In the genomic region with DNA sequence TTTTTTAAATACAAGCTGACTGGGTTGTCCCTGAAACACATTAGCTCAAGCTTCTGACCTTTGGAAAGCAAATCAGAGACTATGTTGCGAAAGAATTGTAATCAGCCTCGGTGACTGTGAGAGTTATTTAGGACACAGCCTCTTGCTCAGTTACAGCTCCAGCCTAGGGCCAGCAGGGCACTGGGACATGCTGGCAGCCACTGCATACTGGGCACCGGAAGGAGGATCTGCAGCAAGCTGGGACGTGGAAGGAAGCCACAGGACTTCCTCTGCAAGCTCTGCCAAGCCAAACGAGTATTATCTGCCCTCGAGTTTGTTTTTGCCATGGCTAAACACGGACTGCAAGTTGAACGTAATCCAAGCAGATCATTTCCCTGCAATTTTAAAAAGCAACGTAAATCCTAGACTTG, we compare ENCODE assay signal across 8 cellular contexts. TPM values are rescaled to one million over a fixed set of nuclear protein-coding genes. Genes with fewer than 3 reads are reported as not detected.
A peak's percentile ranks its signal among the peaks of the same experiment; 100 is the strongest.
DNase-seq lines count a peak whose midpoint lies in the region; ATAC-seq and TF ChIP-seq lines count a peak whose summit lies in the region.

No MANE protein-coding gene starts in this region.

- H3K9me3 ChIP-seq in gastrocnemius medialis: no peaks in the 10 kb centered on the region

- TF ChIP-seq CTCF in gastrocnemius medialis (IDR thresholded peaks at IDR 0.05 in 4 of 5, conservative IDR thresholded peaks at IDR 0.05 in 1 of 5) (peak in 1 of 5 experiments; percentile 23), foreskin keratinocyte (conservative IDR thresholded peaks at IDR 0.05) (no peak)

- intact Hi-C loops in left cardiac atrium (cut with DNase I) (loop anchor here in 1 of 2 donors (5.0 kb wide), 1 partner anchor 43 kb away; the partner anchor contains the start of gene CNBP), gastrocnemius medialis (cut with DNase I; ENCODE audit: low total_unique reads) (loop anchor here (1.0 to 5.0 kb wide), 4 partner anchors 28 to 423 kb away; partner anchors contain the start of gene ISY1)

- in situ Hi-C loops in gastrocnemius medialis (cut with MboI; ENCODE audit: low sequenced_read_pairs in 4 of 4): no loop called here

- H3K27me3 ChIP-seq in gastrocnemius medialis: no peaks in the 10 kb centered on the region
- H3K27me3 ChIP-seq in foreskin keratinocyte: no peaks in the 10 kb centered on the region

- peaks cover 48 to 52% of the 10 kb centered on the region in 2 donors for H3K4me1 ChIP-seq in gastrocnemius medialis
- peaks cover 22% of the 10 kb centered on the region for H3K4me1 ChIP-seq in foreskin keratinocyte

- peak overlapping the region; percentile 1 to 14 (median 5) for H3K4me3 ChIP-seq in gastrocnemius medialis

- peak; percentile 94 to 96 for ATAC-seq in left cardiac atrium
- ATAC-seq in gastrocnemius medialis: peak; percentile 82 to 87
- no peak for ATAC-seq in GM21786 (IDR thresholded peaks at IDR 0.05; ENCODE audit: unreplicated experiment)
- ATAC-seq in foreskin keratinocyte: no peak

- TF ChIP-seq POLR2A in gastrocnemius medialis (IDR thresholded peaks at IDR 0.05): peak; percentile 35 to 56

- peak overlapping the region; percentile 84 to 97 (median 94) for H3K27ac ChIP-seq in gastrocnemius medialis
- no peak overlapping the region for H3K27ac ChIP-seq in foreskin keratinocyte

- H3K36me3 ChIP-seq in gastrocnemius medialis: no peaks in the 10 kb centered on the region

- DNase-seq in NCI-H2081 (lab: John Stamatoyannopoulos, UW) (peak; percentile 58 to 78), NCI-H2081 treated with DMSO at 0.1 percent for 48 hours (lab: John Stamatoyannopoulos, UW) (no peak), NCI-H460 (ENCODE audit: extremely low read depth, low read depth) (peak; percentile 83), amniotic stem cell (lab: John Stamatoyannopoulos, UW) (peak; percentile 54), left cardiac atrium (peak; percentile 90), gastrocnemius medialis (peak; percentile 96 to 99), foreskin keratinocyte (no peak)

RNA-seq across cellular contexts. Expression of gene COPG1, which starts 24.4 kb away (rescaled TPM):
- total RNA-seq in NCI-H460 (2014; rRNA removed; shearing (Covaris generic)): 127 and 134 TPM in 2 replicates
- 68.4 and 93.9 TPM in 2 replicates for polyA plus RNA-seq in NCI-H460 (2014; cell fraction: nucleus; rRNA removed)
- 100 to 1,000 TPM; 109 to 149 TPM for total RNA-seq in left cardiac atrium
- 100 to 1,000 TPM in 1 of 4 donors, 10 to 100 TPM in 3; 59.7 to 101 (median 79.8) TPM for total RNA-seq in gastrocnemius medialis
- 145 and 169 TPM in 2 replicates for total RNA-seq in foreskin keratinocyte
- polyA plus RNA-seq in foreskin keratinocyte: 104 and 117 TPM in 2 replicates

RNA-seq across cellular contexts. Expression of gene CNBP, which starts 41.3 kb away (rescaled TPM):
- total RNA-seq in NCI-H460 (2014; rRNA removed; shearing (Covaris generic)): 341 and 344 TPM in 2 replicates
- polyA plus RNA-seq in NCI-H460 (2014; cell fraction: nucleus; rRNA removed): 202 and 217 TPM in 2 replicates
- total RNA-seq in left cardiac atrium (100 to 1,000 TPM; 342 to 378 TPM), gastrocnemius medialis (1,000 to 10,000 TPM in 2 of 4 donors, 100 to 1,000 TPM in 2; 784 to 1,263 (median 979) TPM), foreskin keratinocyte (330 and 340 TPM in 2 replicates)
- polyA plus RNA-seq in foreskin keratinocyte: 274 and 309 TPM in 2 replicates

RNA-seq across cellular contexts. Expression of gene HMCES, which starts 53.7 kb away (rescaled TPM):
- 18.3 and 21.0 TPM in 2 replicates for total RNA-seq in NCI-H460 (2014; rRNA removed; shearing (Covaris generic))
- 16.5 and 23.8 TPM in 2 replicates for polyA plus RNA-seq in NCI-H460 (2014; cell fraction: nucleus; rRNA removed)
- total RNA-seq in left cardiac atrium (10 to 100 TPM; 44.6 to 46.7 TPM), gastrocnemius medialis (10 to 100 TPM; 24.7 to 35.2 (median 29.5) TPM), foreskin keratinocyte (62.6 and 64.7 TPM in 2 replicates)
- 89.4 and 92.1 TPM in 2 replicates for polyA plus RNA-seq in foreskin keratinocyte

Comparison
In these comparisons a context has a peak if more than half of its experiments do, and no peak if none do; other contexts are left out.
1. DNase-seq: peak in NCI-H2081 (2 of 2), NCI-H460 (single experiment), amniotic stem cell (single experiment), left cardiac atrium (single experiment) and gastrocnemius medialis (2 of 2); none in NCI-H2081 treated with DMSO at 0.1 percent for 48 hours (single experiment) and foreskin keratinocyte (0 of 2).
2. ATAC-seq: peak in left cardiac atrium (2 of 2) and gastrocnemius medialis (2 of 2); none in GM21786 (single experiment) and foreskin keratinocyte (single experiment).